Comparison of ENCODE assay signal across 21 cellular contexts in the genomic region with DNA sequence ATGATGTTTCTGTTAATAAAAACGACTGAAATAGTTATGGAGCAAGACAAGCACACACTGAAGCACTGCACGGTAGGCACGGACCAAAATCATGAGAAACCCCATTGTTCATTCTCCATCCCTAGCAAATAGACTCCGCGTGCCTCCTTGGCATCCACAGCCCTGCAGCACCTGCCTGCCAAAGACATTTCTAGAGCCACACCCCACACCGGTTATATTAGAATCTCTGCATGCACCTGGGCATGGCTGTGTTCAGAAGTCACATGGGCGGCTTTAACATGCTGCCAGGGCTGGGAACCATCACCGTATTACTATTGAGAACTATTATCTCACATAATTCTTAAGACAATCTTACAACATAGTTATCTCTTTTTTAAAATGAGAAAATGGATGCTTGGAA. TPM values are rescaled to one million over a fixed set of nuclear protein-coding genes. Genes with fewer than 3 reads are reported as not detected.
"Had no signal": no experiment of that assay in that cellular context is flagged by ENCODE, and none has a peak within 500 bp of the region (broad histone marks: within the 10 kb centered on the region; RNA-seq: fewer than 3 reads in every experiment).

No MANE protein-coding gene starts in this region.

- H3K4me3 Mint-ChIP-seq: activated CD4-positive, alpha-beta memory T cell treated with anti-CD3 and anti-CD28 coated beads for 36 hours; activated T-helper 1 cell treated with anti-CD3 and anti-CD28 coated beads, Interleukin-12 subunit alpha, Interleukin-12 subunit beta, Interleukin-2, Interleukin-4 antibody, amounts not matched to agents 30 ng/mL and 10 ng/mL and 1 ng/mL, durations not matched to agents 14 hours and 24 hours and 36 hours; natural killer cell treated with Interleukin-12 subunit alpha and Interleukin-12 subunit beta and Interleukin-15 and Interleukin-18, amount 100 ng/mL, for 72 hours; T-helper 2 cell treated with Interferon-gamma antibody and Interleukin-4, amounts not matched to agents 5 μg/mL and 100 μg/mL, for 36 hours; WTC11 had no signal

- H3K27ac ChIP-seq: lower lobe of right lung, neutrophil, pancreas, suprapubic skin, upper lobe of left lung had no signal

- ATAC-seq: activated naive CD4-positive, alpha-beta T cell treated with anti-CD3 and anti-CD28 coated beads, Interleukin-2, amount 50 U/mL, for 72 hours; lower lobe of right lung; natural killer cell treated with Interleukin-12 subunit alpha and Interleukin-12 subunit beta and Interleukin-15 and Interleukin-18, amount 100 ng/mL, for 72 hours; WTC11 had no signal

- H3K9me3 Mint-ChIP-seq: activated T-helper 1 cell treated with anti-CD3 and anti-CD28 coated beads, Interleukin-12 subunit alpha, Interleukin-12 subunit beta, Interleukin-2, Interleukin-4 antibody, amounts not matched to agents 30 ng/mL and 10 ng/mL and 1 ng/mL, durations not matched to agents 14 hours and 24 hours and 36 hours; T-helper 2 cell treated with Interferon-gamma antibody and Interleukin-4, amounts not matched to agents 5 μg/mL and 100 μg/mL, for 36 hours had no signal

- H3K27ac Mint-ChIP-seq: activated CD4-positive, alpha-beta memory T cell treated with anti-CD3 and anti-CD28 coated beads for 36 hours; activated naive CD4-positive, alpha-beta T cell treated with anti-CD3 and anti-CD28 coated beads, Interleukin-2, amount 50 U/mL, for 72 hours; activated T-helper 1 cell treated with anti-CD3 and anti-CD28 coated beads, Interleukin-12 subunit alpha, Interleukin-12 subunit beta, Interleukin-2, Interleukin-4 antibody, amounts not matched to agents 30 ng/mL and 10 ng/mL and 1 ng/mL, durations not matched to agents 14 hours and 24 hours and 36 hours; natural killer cell treated with Interleukin-12 subunit alpha and Interleukin-12 subunit beta and Interleukin-15 and Interleukin-18, amount 100 ng/mL, for 72 hours; T-helper 2 cell treated with Interferon-gamma antibody and Interleukin-4, amounts not matched to agents 5 μg/mL and 100 μg/mL, for 36 hours; WTC11 had no signal

- H3K4me1 Mint-ChIP-seq: WTC11 had no signal

- DNase-seq: activated CD4-positive, alpha-beta memory T cell treated with anti-CD3 and anti-CD28 coated beads for 36 hours; activated CD4-positive, alpha-beta T cell treated with anti-CD3 and anti-CD28 coated beads for 4 hours; activated gamma-delta T cell treated with Interleukin-2 at 50 U/mL for 16 hours; activated T-cell treated with anti-CD3 and anti-CD28 coated beads for 4 hours; cerebellar nuclear complex; effector CD4-positive, alpha-beta T cell; hippocampal formation; islet precursor cell; lower lobe of right lung; pancreas; stimulated activated CD4-positive, alpha-beta T cell treated with anti-CD3 and anti-CD28 coated beads, Interleukin-12 subunit alpha, Interleukin-12 subunit beta, amount 100 ng/mL, for 4 hours; stimulated activated CD4-positive, alpha-beta T cell treated with anti-CD3 and anti-CD28 coated beads, Interleukin-2, amount 100 ng/mL, for 24 hours; stimulated activated naive CD4-positive, alpha-beta T cell treated with Interleukin-2 at 50 U/mL for 16 hours; upper lobe of left lung had no signal

- H3K36me3 Mint-ChIP-seq: activated CD4-positive, alpha-beta memory T cell treated with anti-CD3 and anti-CD28 coated beads for 36 hours; WTC11 had no signal

- H3K4me1 ChIP-seq: lower lobe of right lung, pancreas, suprapubic skin, upper lobe of left lung had no signal

- H3K27me3 ChIP-seq: upper lobe of left lung had no signal

- H3K4me3 ChIP-seq: lower lobe of right lung, pancreas, suprapubic skin, upper lobe of left lung had no signal

- H3K36me3 ChIP-seq: lower lobe of right lung, neutrophil, pancreas, suprapubic skin, upper lobe of left lung had no signal

- H3K9me3 ChIP-seq: neutrophil, pancreas, suprapubic skin had no signal

RNA-seq across cellular contexts. Expression of gene PDLIM3, which starts 5.9 kb away (rescaled TPM):
- total RNA-seq: activated CD4-positive, alpha-beta memory T cell treated with anti-CD3 and anti-CD28 coated beads for 36 hours; activated T-helper 1 cell treated with anti-CD3 and anti-CD28 coated beads, Interleukin-12 subunit alpha, Interleukin-12 subunit beta, Interleukin-2, Interleukin-4 antibody, amounts not matched to agents 30 ng/mL and 10 ng/mL and 1 ng/mL, durations not matched to agents 14 hours and 24 hours and 36 hours; natural killer cell treated with Interleukin-12 subunit alpha and Interleukin-12 subunit beta and Interleukin-15 and Interleukin-18, amount 100 ng/mL, for 72 hours had no signal

RNA-seq across cellular contexts. Expression of gene CCDC110, which starts 57.9 kb away (rescaled TPM):
- total RNA-seq: activated T-helper 1 cell treated with anti-CD3 and anti-CD28 coated beads, Interleukin-12 subunit alpha, Interleukin-12 subunit beta, Interleukin-2, Interleukin-4 antibody, amounts not matched to agents 30 ng/mL and 10 ng/mL and 1 ng/mL, durations not matched to agents 14 hours and 24 hours and 36 hours; natural killer cell treated with Interleukin-12 subunit alpha and Interleukin-12 subunit beta and Interleukin-15 and Interleukin-18, amount 100 ng/mL, for 72 hours had no signal
